Comparison of ENCODE assay signal across 1 cellular context in genomic region chr17:27603446-27603820, GRCh38.
TF ChIP-seq lines count a peak whose summit lies in the region.

No MANE protein-coding gene starts in this region.

TF ChIP-seq in SK-N-SH, 30 proteins besides CTCF, POLR2A, EP300 and RAD21:
- no peak for TF ChIP-seq REST (IDR thresholded peaks at IDR 0.05; ENCODE audit: low read depth, low read length)
- TF ChIP-seq TCF12 (IDR thresholded peaks at IDR 0.05): no peak
- no peak for TF ChIP-seq YY1 (IDR thresholded peaks at IDR 0.05; ENCODE audit: low read depth)
